ENCODE assay signal across 1 cellular context in the genomic region with DNA sequence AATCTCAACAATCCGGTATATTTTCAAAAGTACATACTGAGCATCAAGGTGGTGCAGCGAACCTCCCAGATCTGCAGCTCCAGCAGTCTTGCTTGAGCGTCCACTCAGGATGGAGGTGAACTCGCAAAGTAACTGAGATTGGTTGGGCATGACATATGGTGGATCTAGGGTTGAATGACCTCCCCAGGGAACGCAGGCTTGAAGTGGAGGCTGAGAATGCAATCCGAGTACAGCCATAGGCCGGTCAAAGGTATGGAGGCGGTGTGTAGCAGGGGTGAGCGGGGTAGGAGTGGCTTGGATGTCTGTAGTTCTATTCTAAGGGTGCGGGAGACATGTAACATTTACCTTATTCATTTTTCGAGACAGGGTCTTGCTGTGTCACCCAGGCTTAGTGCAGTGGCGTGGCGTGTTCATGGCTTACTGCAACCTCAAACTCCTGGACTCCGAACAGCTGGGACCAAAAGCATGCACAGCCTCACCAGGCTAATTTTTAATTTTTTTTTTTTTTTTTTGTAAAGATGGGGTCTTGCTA.
TF ChIP-seq lines count a peak whose summit lies in the region.

No MANE protein-coding gene starts in this region.

TF ChIP-seq in HepG2, 621 proteins besides CTCF, POLR2A, EP300 and RAD21 (continued from another document and continues in another):
- TF ChIP-seq, protein P1, sequence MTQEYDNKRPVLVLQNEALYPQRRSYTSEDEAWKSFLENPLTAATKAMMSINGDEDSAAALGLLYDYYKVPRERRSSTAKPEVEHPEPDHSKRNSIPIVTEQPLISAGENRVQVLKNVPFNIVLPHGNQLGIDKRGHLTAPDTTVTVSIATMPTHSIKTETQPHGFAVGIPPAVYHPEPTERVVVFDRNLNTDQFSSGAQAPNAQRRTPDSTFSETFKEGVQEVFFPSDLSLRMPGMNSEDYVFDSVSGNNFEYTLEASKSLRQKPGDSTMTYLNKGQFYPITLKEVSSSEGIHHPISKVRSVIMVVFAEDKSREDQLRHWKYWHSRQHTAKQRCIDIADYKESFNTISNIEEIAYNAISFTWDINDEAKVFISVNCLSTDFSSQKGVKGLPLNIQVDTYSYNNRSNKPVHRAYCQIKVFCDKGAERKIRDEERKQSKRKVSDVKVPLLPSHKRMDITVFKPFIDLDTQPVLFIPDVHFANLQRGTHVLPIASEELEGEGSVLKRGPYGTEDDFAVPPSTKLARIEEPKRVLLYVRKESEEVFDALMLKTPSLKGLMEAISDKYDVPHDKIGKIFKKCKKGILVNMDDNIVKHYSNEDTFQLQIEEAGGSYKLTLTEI (CRISPR knock-in tag; conservative IDR thresholded peaks at IDR 0.05) = no peak
- TF ChIP-seq SOX5 (CRISPR knock-in tag; IDR thresholded peaks at IDR 0.05; ENCODE audit: borderline replicate concordance) (no peak), KDM6A (CRISPR knock-in tag; IDR thresholded peaks at IDR 0.05; ENCODE audit: low read depth) (no peak), PHF21A (CRISPR knock-in tag; IDR thresholded peaks at IDR 0.05) (0 out of 2 replicates have a peak, but pooled peaks have one; percentile 12), KLF11 (CRISPR knock-in tag; IDR thresholded peaks at IDR 0.05) (no peak), MLLT10 (CRISPR knock-in tag; IDR thresholded peaks at IDR 0.05) (no peak), GABPB1 (CRISPR knock-in tag; IDR thresholded peaks at IDR 0.05) (no peak), MAZ (IDR thresholded peaks at IDR 0.05; ENCODE audit: borderline replicate concordance, low read depth, low read length) (no peak), MAZ (CRISPR knock-in tag; IDR thresholded peaks at IDR 0.05; ENCODE audit: low read depth) (no peak), ZFP36 (IDR thresholded peaks at IDR 0.05; ENCODE audit: borderline replicate concordance, low read depth, low read length, partially characterized antibody) (no peak), ZNF335 (CRISPR knock-in tag; IDR thresholded peaks at IDR 0.05) (no peak), MYNN (CRISPR knock-in tag; IDR thresholded peaks at IDR 0.05; ENCODE audit: low read depth) (no peak), HIVEP1 (CRISPR knock-in tag; IDR thresholded peaks at IDR 0.05) (no peak), NFATC3 (CRISPR knock-in tag; IDR thresholded peaks at IDR 0.05) (no peak), ZNF224 (CRISPR knock-in tag; IDR thresholded peaks at IDR 0.05) (0 out of 2 replicates have a peak, but pooled peaks have one; percentile 4), PITX1 (CRISPR knock-in tag; IDR thresholded peaks at IDR 0.05) (0 out of 2 replicates have a peak, but pooled peaks have one; percentile 18), ZNF264 (CRISPR knock-in tag; IDR thresholded peaks at IDR 0.05) (no peak), ZFY (CRISPR knock-in tag; IDR thresholded peaks at IDR 0.05) (no peak), ETV6 (CRISPR knock-in tag; conservative IDR thresholded peaks at IDR 0.05) (no peak), CBX2 (IDR thresholded peaks at IDR 0.05; ENCODE audit: low read depth, low read length) (no peak), CBX2 (CRISPR knock-in tag; IDR thresholded peaks at IDR 0.05; ENCODE audit: low read depth) (no peak), RFXAP (CRISPR knock-in tag; IDR thresholded peaks at IDR 0.05; ENCODE audit: borderline replicate concordance) (no peak), SALL2 (CRISPR knock-in tag; IDR thresholded peaks at IDR 0.05) (no peak), KLF15 (CRISPR knock-in tag; IDR thresholded peaks at IDR 0.05; ENCODE audit: borderline replicate concordance) (no peak), ZNF10 (CRISPR knock-in tag; IDR thresholded peaks at IDR 0.05; ENCODE audit: borderline replicate concordance, low read depth) (no peak), ZNF317 (CRISPR knock-in tag; IDR thresholded peaks at IDR 0.05) (0 out of 2 replicates have a peak, but pooled peaks have one; percentile 37), ZFP90 (CRISPR knock-in tag; IDR thresholded peaks at IDR 0.05; ENCODE audit: borderline replicate concordance) (no peak), IKZF4 (CRISPR knock-in tag; IDR thresholded peaks at IDR 0.05; ENCODE audit: borderline replicate concordance, low read depth, not compliant biosample characterization) (no peak), ZNF432 (CRISPR knock-in tag; IDR thresholded peaks at IDR 0.05; ENCODE audit: borderline replicate concordance) (no peak), SMARCE1 (IDR thresholded peaks at IDR 0.05; ENCODE audit: borderline replicate concordance) (no peak), LCORL (IDR thresholded peaks at IDR 0.05) (no peak), LCORL (CRISPR knock-in tag; IDR thresholded peaks at IDR 0.05) (no peak), ZNF446 (CRISPR knock-in tag; IDR thresholded peaks at IDR 0.05) (no peak), ZNF496 (CRISPR knock-in tag; IDR thresholded peaks at IDR 0.05; ENCODE audit: insufficient replicate concordance) (no peak), SP140L (CRISPR knock-in tag; IDR thresholded peaks at IDR 0.05; ENCODE audit: borderline replicate concordance) (no peak)
- TF ChIP-seq, protein P2, sequence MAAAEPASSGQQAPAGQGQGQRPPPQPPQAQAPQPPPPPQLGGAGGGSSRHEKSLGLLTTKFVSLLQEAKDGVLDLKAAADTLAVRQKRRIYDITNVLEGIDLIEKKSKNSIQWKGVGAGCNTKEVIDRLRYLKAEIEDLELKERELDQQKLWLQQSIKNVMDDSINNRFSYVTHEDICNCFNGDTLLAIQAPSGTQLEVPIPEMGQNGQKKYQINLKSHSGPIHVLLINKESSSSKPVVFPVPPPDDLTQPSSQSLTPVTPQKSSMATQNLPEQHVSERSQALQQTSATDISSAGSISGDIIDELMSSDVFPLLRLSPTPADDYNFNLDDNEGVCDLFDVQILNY (CRISPR knock-in tag; conservative IDR thresholded peaks at IDR 0.05) = no peak
- TF ChIP-seq, protein P3, sequence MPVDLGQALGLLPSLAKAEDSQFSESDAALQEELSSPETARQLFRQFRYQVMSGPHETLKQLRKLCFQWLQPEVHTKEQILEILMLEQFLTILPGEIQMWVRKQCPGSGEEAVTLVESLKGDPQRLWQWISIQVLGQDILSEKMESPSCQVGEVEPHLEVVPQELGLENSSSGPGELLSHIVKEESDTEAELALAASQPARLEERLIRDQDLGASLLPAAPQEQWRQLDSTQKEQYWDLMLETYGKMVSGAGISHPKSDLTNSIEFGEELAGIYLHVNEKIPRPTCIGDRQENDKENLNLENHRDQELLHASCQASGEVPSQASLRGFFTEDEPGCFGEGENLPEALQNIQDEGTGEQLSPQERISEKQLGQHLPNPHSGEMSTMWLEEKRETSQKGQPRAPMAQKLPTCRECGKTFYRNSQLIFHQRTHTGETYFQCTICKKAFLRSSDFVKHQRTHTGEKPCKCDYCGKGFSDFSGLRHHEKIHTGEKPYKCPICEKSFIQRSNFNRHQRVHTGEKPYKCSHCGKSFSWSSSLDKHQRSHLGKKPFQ (CRISPR knock-in tag; IDR thresholded peaks at IDR 0.05; ENCODE audit: insufficient replicate concordance) = no peak
- TF ChIP-seq, protein P4, sequence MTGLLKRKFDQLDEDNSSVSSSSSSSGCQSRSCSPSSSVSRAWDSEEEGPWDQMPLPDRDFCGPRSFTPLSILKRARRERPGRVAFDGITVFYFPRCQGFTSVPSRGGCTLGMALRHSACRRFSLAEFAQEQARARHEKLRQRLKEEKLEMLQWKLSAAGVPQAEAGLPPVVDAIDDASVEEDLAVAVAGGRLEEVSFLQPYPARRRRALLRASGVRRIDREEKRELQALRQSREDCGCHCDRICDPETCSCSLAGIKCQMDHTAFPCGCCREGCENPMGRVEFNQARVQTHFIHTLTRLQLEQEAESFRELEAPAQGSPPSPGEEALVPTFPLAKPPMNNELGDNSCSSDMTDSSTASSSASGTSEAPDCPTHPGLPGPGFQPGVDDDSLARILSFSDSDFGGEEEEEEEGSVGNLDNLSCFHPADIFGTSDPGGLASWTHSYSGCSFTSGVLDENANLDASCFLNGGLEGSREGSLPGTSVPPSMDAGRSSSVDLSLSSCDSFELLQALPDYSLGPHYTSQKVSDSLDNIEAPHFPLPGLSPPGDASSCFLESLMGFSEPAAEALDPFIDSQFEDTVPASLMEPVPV (CRISPR knock-in tag; IDR thresholded peaks at IDR 0.05) = no peak
- TF ChIP-seq, protein P5, sequence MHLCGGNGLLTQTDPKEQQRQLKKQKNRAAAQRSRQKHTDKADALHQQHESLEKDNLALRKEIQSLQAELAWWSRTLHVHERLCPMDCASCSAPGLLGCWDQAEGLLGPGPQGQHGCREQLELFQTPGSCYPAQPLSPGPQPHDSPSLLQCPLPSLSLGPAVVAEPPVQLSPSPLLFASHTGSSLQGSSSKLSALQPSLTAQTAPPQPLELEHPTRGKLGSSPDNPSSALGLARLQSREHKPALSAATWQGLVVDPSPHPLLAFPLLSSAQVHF (CRISPR knock-in tag; IDR thresholded peaks at IDR 0.05) = no peak
- TF ChIP-seq, protein P6, sequence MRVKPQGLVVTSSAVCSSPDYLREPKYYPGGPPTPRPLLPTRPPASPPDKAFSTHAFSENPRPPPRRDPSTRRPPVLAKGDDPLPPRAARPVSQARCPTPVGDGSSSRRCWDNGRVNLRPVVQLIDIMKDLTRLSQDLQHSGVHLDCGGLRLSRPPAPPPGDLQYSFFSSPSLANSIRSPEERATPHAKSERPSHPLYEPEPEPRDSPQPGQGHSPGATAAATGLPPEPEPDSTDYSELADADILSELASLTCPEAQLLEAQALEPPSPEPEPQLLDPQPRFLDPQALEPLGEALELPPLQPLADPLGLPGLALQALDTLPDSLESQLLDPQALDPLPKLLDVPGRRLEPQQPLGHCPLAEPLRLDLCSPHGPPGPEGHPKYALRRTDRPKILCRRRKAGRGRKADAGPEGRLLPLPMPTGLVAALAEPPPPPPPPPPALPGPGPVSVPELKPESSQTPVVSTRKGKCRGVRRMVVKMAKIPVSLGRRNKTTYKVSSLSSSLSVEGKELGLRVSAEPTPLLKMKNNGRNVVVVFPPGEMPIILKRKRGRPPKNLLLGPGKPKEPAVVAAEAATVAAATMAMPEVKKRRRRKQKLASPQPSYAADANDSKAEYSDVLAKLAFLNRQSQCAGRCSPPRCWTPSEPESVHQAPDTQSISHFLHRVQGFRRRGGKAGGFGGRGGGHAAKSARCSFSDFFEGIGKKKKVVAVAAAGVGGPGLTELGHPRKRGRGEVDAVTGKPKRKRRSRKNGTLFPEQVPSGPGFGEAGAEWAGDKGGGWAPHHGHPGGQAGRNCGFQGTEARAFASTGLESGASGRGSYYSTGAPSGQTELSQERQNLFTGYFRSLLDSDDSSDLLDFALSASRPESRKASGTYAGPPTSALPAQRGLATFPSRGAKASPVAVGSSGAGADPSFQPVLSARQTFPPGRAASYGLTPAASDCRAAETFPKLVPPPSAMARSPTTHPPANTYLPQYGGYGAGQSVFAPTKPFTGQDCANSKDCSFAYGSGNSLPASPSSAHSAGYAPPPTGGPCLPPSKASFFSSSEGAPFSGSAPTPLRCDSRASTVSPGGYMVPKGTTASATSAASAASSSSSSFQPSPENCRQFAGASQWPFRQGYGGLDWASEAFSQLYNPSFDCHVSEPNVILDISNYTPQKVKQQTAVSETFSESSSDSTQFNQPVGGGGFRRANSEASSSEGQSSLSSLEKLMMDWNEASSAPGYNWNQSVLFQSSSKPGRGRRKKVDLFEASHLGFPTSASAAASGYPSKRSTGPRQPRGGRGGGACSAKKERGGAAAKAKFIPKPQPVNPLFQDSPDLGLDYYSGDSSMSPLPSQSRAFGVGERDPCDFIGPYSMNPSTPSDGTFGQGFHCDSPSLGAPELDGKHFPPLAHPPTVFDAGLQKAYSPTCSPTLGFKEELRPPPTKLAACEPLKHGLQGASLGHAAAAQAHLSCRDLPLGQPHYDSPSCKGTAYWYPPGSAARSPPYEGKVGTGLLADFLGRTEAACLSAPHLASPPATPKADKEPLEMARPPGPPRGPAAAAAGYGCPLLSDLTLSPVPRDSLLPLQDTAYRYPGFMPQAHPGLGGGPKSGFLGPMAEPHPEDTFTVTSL (CRISPR knock-in tag; IDR thresholded peaks at IDR 0.05; ENCODE audit: borderline replicate concordance) = peak; percentile 2; the same call in 1 of the 2 replicates
- TF ChIP-seq, protein P7, sequence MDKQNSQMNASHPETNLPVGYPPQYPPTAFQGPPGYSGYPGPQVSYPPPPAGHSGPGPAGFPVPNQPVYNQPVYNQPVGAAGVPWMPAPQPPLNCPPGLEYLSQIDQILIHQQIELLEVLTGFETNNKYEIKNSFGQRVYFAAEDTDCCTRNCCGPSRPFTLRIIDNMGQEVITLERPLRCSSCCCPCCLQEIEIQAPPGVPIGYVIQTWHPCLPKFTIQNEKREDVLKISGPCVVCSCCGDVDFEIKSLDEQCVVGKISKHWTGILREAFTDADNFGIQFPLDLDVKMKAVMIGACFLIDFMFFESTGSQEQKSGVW (CRISPR knock-in tag; IDR thresholded peaks at IDR 0.05; ENCODE audit: borderline replicate concordance) = no peak
- TF ChIP-seq, protein P8, sequence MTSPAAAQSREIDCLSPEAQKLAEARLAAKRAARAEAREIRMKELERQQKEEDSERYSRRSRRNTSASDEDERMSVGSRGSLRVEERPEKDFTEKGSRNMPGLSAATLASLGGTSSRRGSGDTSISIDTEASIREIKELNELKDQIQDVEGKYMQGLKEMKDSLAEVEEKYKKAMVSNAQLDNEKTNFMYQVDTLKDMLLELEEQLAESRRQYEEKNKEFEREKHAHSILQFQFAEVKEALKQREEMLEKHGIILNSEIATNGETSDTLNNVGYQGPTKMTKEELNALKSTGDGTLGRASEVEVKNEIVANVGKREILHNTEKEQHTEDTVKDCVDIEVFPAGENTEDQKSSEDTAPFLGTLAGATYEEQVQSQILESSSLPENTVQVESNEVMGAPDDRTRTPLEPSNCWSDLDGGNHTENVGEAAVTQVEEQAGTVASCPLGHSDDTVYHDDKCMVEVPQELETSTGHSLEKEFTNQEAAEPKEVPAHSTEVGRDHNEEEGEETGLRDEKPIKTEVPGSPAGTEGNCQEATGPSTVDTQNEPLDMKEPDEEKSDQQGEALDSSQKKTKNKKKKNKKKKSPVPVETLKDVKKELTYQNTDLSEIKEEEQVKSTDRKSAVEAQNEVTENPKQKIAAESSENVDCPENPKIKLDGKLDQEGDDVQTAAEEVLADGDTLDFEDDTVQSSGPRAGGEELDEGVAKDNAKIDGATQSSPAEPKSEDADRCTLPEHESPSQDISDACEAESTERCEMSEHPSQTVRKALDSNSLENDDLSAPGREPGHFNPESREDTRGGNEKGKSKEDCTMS (CRISPR knock-in tag; conservative IDR thresholded peaks at IDR 0.05) = no peak
- TF ChIP-seq, protein P9, sequence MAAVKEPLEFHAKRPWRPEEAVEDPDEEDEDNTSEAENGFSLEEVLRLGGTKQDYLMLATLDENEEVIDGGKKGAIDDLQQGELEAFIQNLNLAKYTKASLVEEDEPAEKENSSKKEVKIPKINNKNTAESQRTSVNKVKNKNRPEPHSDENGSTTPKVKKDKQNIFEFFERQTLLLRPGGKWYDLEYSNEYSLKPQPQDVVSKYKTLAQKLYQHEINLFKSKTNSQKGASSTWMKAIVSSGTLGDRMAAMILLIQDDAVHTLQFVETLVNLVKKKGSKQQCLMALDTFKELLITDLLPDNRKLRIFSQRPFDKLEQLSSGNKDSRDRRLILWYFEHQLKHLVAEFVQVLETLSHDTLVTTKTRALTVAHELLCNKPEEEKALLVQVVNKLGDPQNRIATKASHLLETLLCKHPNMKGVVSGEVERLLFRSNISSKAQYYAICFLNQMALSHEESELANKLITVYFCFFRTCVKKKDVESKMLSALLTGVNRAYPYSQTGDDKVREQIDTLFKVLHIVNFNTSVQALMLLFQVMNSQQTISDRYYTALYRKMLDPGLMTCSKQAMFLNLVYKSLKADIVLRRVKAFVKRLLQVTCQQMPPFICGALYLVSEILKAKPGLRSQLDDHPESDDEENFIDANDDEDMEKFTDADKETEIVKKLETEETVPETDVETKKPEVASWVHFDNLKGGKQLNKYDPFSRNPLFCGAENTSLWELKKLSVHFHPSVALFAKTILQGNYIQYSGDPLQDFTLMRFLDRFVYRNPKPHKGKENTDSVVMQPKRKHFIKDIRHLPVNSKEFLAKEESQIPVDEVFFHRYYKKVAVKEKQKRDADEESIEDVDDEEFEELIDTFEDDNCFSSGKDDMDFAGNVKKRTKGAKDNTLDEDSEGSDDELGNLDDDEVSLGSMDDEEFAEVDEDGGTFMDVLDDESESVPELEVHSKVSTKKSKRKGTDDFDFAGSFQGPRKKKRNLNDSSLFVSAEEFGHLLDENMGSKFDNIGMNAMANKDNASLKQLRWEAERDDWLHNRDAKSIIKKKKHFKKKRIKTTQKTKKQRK (IDR thresholded peaks at IDR 0.05; ENCODE audit: low read length) = no peak
